8 cellular contexts compared by ENCODE assay signal in genomic region chr17:58515286-58515685, GRCh38. TPM values are rescaled to one million over a fixed set of nuclear protein-coding genes. Genes with fewer than 3 reads are reported as not detected.
DNase-seq lines count a peak whose midpoint lies in the region; ATAC-seq and TF ChIP-seq lines count a peak whose summit lies in the region.

No MANE protein-coding gene starts in this region.

- peak overlapping the region; percentile 75 for H3K4me3 ChIP-seq in astrocyte of the cerebellum (ENCODE audit: low read depth, low read length)
- H3K4me3 ChIP-seq in tibial artery: peak overlapping the region; percentile 64 to 79

- H3K9me3 Mint-ChIP-seq in activated naive CD4-positive, alpha-beta T cell treated with anti-CD3 and anti-CD28 coated beads for 36 hours: no peaks in the 10 kb centered on the region
- no peaks in the 10 kb centered on the region for H3K9me3 Mint-ChIP-seq in memory B cell

- peaks cover 22 to 33% (median 24%) of the 10 kb centered on the region in 3 donors for H3K36me3 ChIP-seq in tibial artery

- ATAC-seq in memory B cell (ENCODE audit: low read depth) (no peak), GM18867 (IDR thresholded peaks at IDR 0.05; ENCODE audit: unreplicated experiment) (no peak)

- peaks cover 27% of the 10 kb centered on the region for H3K36me3 Mint-ChIP-seq in activated naive CD4-positive, alpha-beta T cell treated with anti-CD3 and anti-CD28 coated beads for 36 hours (ENCODE audit: low read depth)
- peaks cover 18% of the 10 kb centered on the region for H3K36me3 Mint-ChIP-seq in memory B cell

- H3K9me3 ChIP-seq in tibial artery: no peaks in the 10 kb centered on the region

- intact Hi-C loops in activated naive CD4-positive, alpha-beta T cell treated with anti-CD3 and anti-CD28 coated beads for 36 hours (cut with micrococcal nuclease): loop anchor here (5.0 kb wide), 2 partner anchors 1052 to 1102 kb away; partner anchors contain the start of genes CLTC and DHX40
- intact Hi-C loops in tibial artery (cut with DNase I; ENCODE audit: low total_unique reads): loop anchor here (10.0 kb wide), 3 partner anchors 160 to 490 kb away; partner anchors contain the start of genes DYNLL2 and SUPT4H1

- in situ Hi-C loops in astrocyte of the cerebellum (cut with HindIII; ENCODE audit: low sequenced_read_pairs): no loop called here
- in situ Hi-C loops in GM13976 (cut with MboI; ENCODE audit: low sequenced_read_pairs, unreplicated experiment): no loop called here

- H3K4me3 Mint-ChIP-seq in activated naive CD4-positive, alpha-beta T cell treated with anti-CD3 and anti-CD28 coated beads for 36 hours: peak overlapping the region; percentile 73
- H3K4me3 Mint-ChIP-seq in memory B cell: peak overlapping the region; percentile 80

- H3K27me3 Mint-ChIP-seq in activated naive CD4-positive, alpha-beta T cell treated with anti-CD3 and anti-CD28 coated beads for 36 hours (ENCODE audit: low read depth): no peaks in the 10 kb centered on the region
- H3K27me3 Mint-ChIP-seq in memory B cell: no peaks in the 10 kb centered on the region

- H3K4me1 Mint-ChIP-seq in activated naive CD4-positive, alpha-beta T cell treated with anti-CD3 and anti-CD28 coated beads for 36 hours (ENCODE audit: low read depth): peaks cover 44% of the 10 kb centered on the region
- peaks cover 38% of the 10 kb centered on the region for H3K4me1 Mint-ChIP-seq in memory B cell

- no peak for DNase-seq in activated naive CD4-positive, alpha-beta T cell treated with anti-CD3 and anti-CD28 coated beads for 36 hours
- no peak for DNase-seq in activated naive CD4-positive, alpha-beta T cell (lab: John Stamatoyannopoulos, UW)
- DNase-seq in astrocyte of the cerebellum (ENCODE audit: low read depth): no peak
- no peak for DNase-seq in memory B cell (ENCODE audit: low spot score in 2 of 2)
- DNase-seq in tibial artery: no peak
- DNase-seq in NCI-H2171 (lab: John Stamatoyannopoulos, UW): no peak
- no peak for DNase-seq in GM13976 (ENCODE audit: low spot score)

- no peaks in the 10 kb centered on the region for H3K27me3 ChIP-seq in tibial artery

- CTCF ChIA-PET in activated naive CD4-positive, alpha-beta T cell treated with anti-CD3 and anti-CD28 coated beads for 36 hours (lab: Charles Lee): interaction anchor here (0.6 to 2.5 kb wide), 3 partner anchors 18 to 450 kb away, joined by 3 to 8 read pairs (median 5); no protein-coding TSS in a partner anchor

- peaks cover 0 to 57% (median 36%) of the 10 kb centered on the region in 4 donors for H3K4me1 ChIP-seq in tibial artery

- TF ChIP-seq CTCF in astrocyte of the cerebellum (IDR thresholded peaks at IDR 0.05; ENCODE audit: low read depth, low read length, missing control alignments) (no peak), tibial artery (IDR thresholded peaks at IDR 0.05) (no peak), GM13976 (IDR thresholded peaks at IDR 0.05; ENCODE audit: borderline replicate concordance, control extremely low read depth, extremely low read depth, insufficient read depth, missing control alignments) (no peak)

- H3K27ac ChIP-seq in tibial artery: peak overlapping the region; percentile 87 to 93

- H3K27ac Mint-ChIP-seq in activated naive CD4-positive, alpha-beta T cell treated with anti-CD3 and anti-CD28 coated beads for 36 hours: peak overlapping the region; percentile 54
- peak overlapping the region; percentile 78 for H3K27ac Mint-ChIP-seq in memory B cell

RNA-seq across cellular contexts. Expression of gene MTMR4, which starts 0.8 kb away (rescaled TPM):
- 10 to 100 TPM; 58.2 to 60.5 TPM for total RNA-seq in activated naive CD4-positive, alpha-beta T cell treated with anti-CD3 and anti-CD28 coated beads for 36 hours

RNA-seq across cellular contexts. Expression of gene HSF5, which starts 27.1 kb away (rescaled TPM):
- 1 to 10 TPM; 3.6 to 4.1 TPM for total RNA-seq in activated naive CD4-positive, alpha-beta T cell treated with anti-CD3 and anti-CD28 coated beads for 36 hours
